8 cellular contexts compared by ENCODE assay signal in genomic region chr4:88033309-88033708, GRCh38. TPM values are rescaled to one million over a fixed set of nuclear protein-coding genes. Genes with fewer than 3 reads are reported as not detected.
DNase-seq lines count a peak whose midpoint lies in the region; ATAC-seq, FAIRE-seq and TF ChIP-seq lines count a peak whose summit lies in the region.

No MANE protein-coding gene starts in this region.

- H3K9me3 ChIP-seq in A549 (no peaks in the 10 kb centered on the region), heart right ventricle (no peaks in the 10 kb centered on the region), gastrocnemius medialis (no peaks in the 10 kb centered on the region)

- TF ChIP-seq RAD21 in A549 (conservative IDR thresholded peaks at IDR 0.05 in 1 of 2, IDR thresholded peaks at IDR 0.05 in 1 of 2), result peak; percentile 73 to 81

- no peaks in the 10 kb centered on the region for H3K27me3 ChIP-seq in heart right ventricle
- no peaks in the 10 kb centered on the region for H3K27me3 ChIP-seq in gastrocnemius medialis

- peaks cover 5% of the 10 kb centered on the region for H3K4me1 Mint-ChIP-seq in activated naive CD8-positive, alpha-beta T cell treated with anti-CD3 and anti-CD28 coated beads for 36 hours

- H3K4me3 ChIP-seq in A549 (no peak overlapping the region), heart right ventricle (no peak overlapping the region), gastrocnemius medialis (no peak overlapping the region)

- no peak for TF ChIP-seq EP300 in A549 (IDR thresholded peaks at IDR 0.05)

- H3K9me3 Mint-ChIP-seq in activated naive CD8-positive, alpha-beta T cell treated with anti-CD3 and anti-CD28 coated beads for 36 hours, result no peaks in the 10 kb centered on the region

- H3K27ac ChIP-seq in A549 (no peak overlapping the region), heart right ventricle (no peak overlapping the region), gastrocnemius medialis (no peak overlapping the region)

- peak; percentile 68 for TF ChIP-seq CTCF in A549 (IDR thresholded peaks at IDR 0.05)
- TF ChIP-seq CTCF in heart right ventricle (IDR thresholded peaks at IDR 0.05), result peak; percentile 42 to 82 (median 67)
- peak in 4 of 5 experiments; percentile 24 to 70 (median 56) for TF ChIP-seq CTCF in gastrocnemius medialis (IDR thresholded peaks at IDR 0.05 in 4 of 5, conservative IDR thresholded peaks at IDR 0.05 in 1 of 5)

- no peak overlapping the region for H3K4me3 Mint-ChIP-seq in activated naive CD8-positive, alpha-beta T cell treated with anti-CD3 and anti-CD28 coated beads for 36 hours

- ATAC-seq in A549 (peak; percentile 47 to 75; a peak in 3 of 6 replicates), HG02938 (IDR thresholded peaks at IDR 0.05; ENCODE audit: unreplicated experiment) (peak; percentile 68), heart right ventricle (peak in 5 of 8 donors; percentile 29 to 60 (median 47)), gastrocnemius medialis (peak in 1 of 2 donors; percentile 64)

- peaks cover 7% of the 10 kb centered on the region; the same call in 1 of the 3 replicates for H3K4me1 ChIP-seq in A549
- peaks cover 0 to 10% (median under 1%) of the 10 kb centered on the region in 9 donors for H3K4me1 ChIP-seq in heart right ventricle
- no peaks in the 10 kb centered on the region for H3K4me1 ChIP-seq in gastrocnemius medialis

- in situ Hi-C loops in G401 (cut with HindIII; ENCODE audit: low sequenced_read_pairs), result loop anchor here (10.0 kb wide), 2 partner anchors 171 to 471 kb away; no protein-coding TSS in a partner anchor
- in situ Hi-C loops in gastrocnemius medialis (cut with MboI; ENCODE audit: low sequenced_read_pairs in 4 of 4), result loop anchor here (5.0 to 25.0 kb wide), 3 partner anchors 179 to 481 kb away; partner anchors contain the start of gene PYURF (in 1 of the 4)

- H3K36me3 Mint-ChIP-seq in activated naive CD8-positive, alpha-beta T cell treated with anti-CD3 and anti-CD28 coated beads for 36 hours, result peaks cover 13% of the 10 kb centered on the region

- intact Hi-C loops in heart right ventricle (cut with DNase I), result loop anchor here in 8 of 10 donors (2.0 to 10.0 kb wide), 5 partner anchors 177 to 481 kb away; no protein-coding TSS in a partner anchor
- intact Hi-C loops in gastrocnemius medialis (cut with DNase I; ENCODE audit: low total_unique reads), result loop anchor here (1.0 to 10.0 kb wide), 2 partner anchors 179 to 481 kb away; no protein-coding TSS in a partner anchor

- DNase-seq in A549 (ENCODE audit: low read depth in 1 of 2, low spot score in 1 of 2) (peak; percentile 23 to 68), G401 (ENCODE audit: low spot score) (peak; percentile 59), NCI-H748 (lab: John Stamatoyannopoulos, UW; ENCODE audit: unreplicated experiment) (peak; percentile 37), heart right ventricle (peak in 1 of 2 donors; percentile 54), gastrocnemius medialis (no peak), amniotic stem cell (lab: John Stamatoyannopoulos, UW) (no peak)
- peak; percentile 9 for DNase-seq in activated naive CD8-positive, alpha-beta T cell treated with anti-CD3 and anti-CD28 coated beads for 36 hours

- POLR2A ChIA-PET in A549 (lab: Yijun Ruan, JAX), result interaction anchor here (0.6 to 1.0 kb wide), 2 partner anchors 178 to 301 kb away, joined by 4 to 5 read pairs; no protein-coding TSS in a partner anchor

- CTCF ChIA-PET in A549 (lab: Yijun Ruan, JAX), result interaction anchor here (0.6 to 4.4 kb wide), 29 partner anchors 9 to 679 kb away, joined by 3 to 79 read pairs (median 4); no protein-coding TSS in a partner anchor

- FAIRE-seq in A549 (lab: Jason Lieb, UNC), result no peak

- H3K36me3 ChIP-seq in heart right ventricle, result peaks cover 0 to 69% (median 26%) of the 10 kb centered on the region in 9 donors
- peaks cover 0 to 17% of the 10 kb centered on the region in 2 donors for H3K36me3 ChIP-seq in gastrocnemius medialis

- no peaks in the 10 kb centered on the region for H3K27me3 Mint-ChIP-seq in activated naive CD8-positive, alpha-beta T cell treated with anti-CD3 and anti-CD28 coated beads for 36 hours

- no peak overlapping the region for H3K4me2 ChIP-seq in A549

- TF ChIP-seq POLR2A in A549 (IDR thresholded peaks at IDR 0.05; ENCODE audit: low read length) (no peak), gastrocnemius medialis (IDR thresholded peaks at IDR 0.05) (no peak)

- no peak overlapping the region for H3K27ac Mint-ChIP-seq in activated naive CD8-positive, alpha-beta T cell treated with anti-CD3 and anti-CD28 coated beads for 36 hours

TF ChIP-seq in A549, 52 proteins besides CTCF, POLR2A, EP300 and RAD21:
- TF ChIP-seq HOXB5 (CRISPR knock-in tag; IDR thresholded peaks at IDR 0.05) (no peak), SMC3 (IDR thresholded peaks at IDR 0.05) (peak; percentile 72), RARB (CRISPR knock-in tag; IDR thresholded peaks at IDR 0.05) (no peak), NPAS2 (CRISPR knock-in tag; IDR thresholded peaks at IDR 0.05; ENCODE audit: borderline replicate concordance) (no peak)

RNA-seq across cellular contexts. Expression of gene PKD2, which starts 25.9 kb away (rescaled TPM):
- 38.6 and 57.6 TPM in 2 replicates for polyA plus RNA-seq in A549 (2011; rRNA removed)
- polyA plus RNA-seq in A549 (2012; cell fraction: cytosol; rRNA removed), result 10.6 and 14.9 TPM in 2 replicates
- 12.7 and 25.1 TPM in 2 replicates for polyA plus RNA-seq in A549 (2012; cell fraction: nucleus; rRNA removed)
- 30.6 to 40.2 TPM (median 39.4 TPM) in 3 replicates for polyA plus RNA-seq in A549 (2017; fragmentation: RNase III; extraction: RNeasy Plus Mini Kit Qiagen cat#74134 plus additional on column Dnase treatment)
- 37.9 and 40.6 TPM in 2 replicates for polyA minus RNA-seq in A549 (2011; rRNA and poly(A)+ RNA removed)
- total RNA-seq in G401 (2014; rRNA removed; shearing (Covaris generic)), result 16.7 and 46.4 TPM in 2 replicates
- total RNA-seq in activated naive CD8-positive, alpha-beta T cell treated with anti-CD3 and anti-CD28 coated beads for 36 hours, result 1 to 10 TPM; 4.4 to 5.2 TPM
- 10 to 100 TPM; 11.3 to 21.5 (median 14.5) TPM for total RNA-seq in heart right ventricle
- 10 to 100 TPM in 1 of 2 donors, 1 to 10 TPM in 1; 6.5 to 11.8 TPM for polyA plus RNA-seq in heart right ventricle
- 1 to 10 TPM; 4.1 to 7.6 (median 6.2) TPM for total RNA-seq in gastrocnemius medialis

RNA-seq across cellular contexts. Expression of gene SPP1, which starts 57.8 kb away (rescaled TPM):
- polyA plus RNA-seq in A549 (2011; rRNA removed), result 415 and 509 TPM in 2 replicates
- polyA plus RNA-seq in A549 (2012; cell fraction: cytosol; rRNA removed), result 198 and 219 TPM in 2 replicates
- polyA plus RNA-seq in A549 (2012; cell fraction: nucleus; rRNA removed), result 164 and 242 TPM in 2 replicates
- polyA plus RNA-seq in A549 (2017; fragmentation: RNase III; extraction: RNeasy Plus Mini Kit Qiagen cat#74134 plus additional on column Dnase treatment), result 176 to 226 TPM (median 198 TPM) in 3 replicates
- polyA minus RNA-seq in A549 (2011; rRNA and poly(A)+ RNA removed), result 277 and 302 TPM in 2 replicates
- total RNA-seq in G401 (2014; rRNA removed; shearing (Covaris generic)), result 568 and 639 TPM in 2 replicates
- total RNA-seq in activated naive CD8-positive, alpha-beta T cell treated with anti-CD3 and anti-CD28 coated beads for 36 hours, result under 1 TPM in 1 of 2 experiments, not detected in 1; 0.32 TPM
- 100 to 1,000 TPM in 1 of 10 donors, 10 to 100 TPM in 3, 1 to 10 TPM in 6; 1.2 to 246 (median 7.0) TPM for total RNA-seq in heart right ventricle
- polyA plus RNA-seq in heart right ventricle, result 10 to 100 TPM in 1 of 2 donors, 1 to 10 TPM in 1; 2.2 to 41.1 TPM
- total RNA-seq in gastrocnemius medialis, result 10 to 100 TPM in 1 of 4 donors, 1 to 10 TPM in 2, not detected in 1; 1.4 to 13.6 (median 6.0) TPM

Comparison
In these comparisons a context has a peak if more than half of its experiments do, and no peak if none do; other contexts are left out.
1. DNase-seq: peak in A549 (2 of 2), G401 (single experiment), NCI-H748 (single experiment) and activated naive CD8-positive, alpha-beta T cell treated with anti-CD3 and anti-CD28 coated beads for 36 hours (single experiment); none in gastrocnemius medialis (0 of 2) and amniotic stem cell (single experiment).
2. Peak in every context shown above with its lines, with median percentiles within 50 percentile points of each other: CTCF ChIP-seq.